Comparison of ENCODE assay signal across 8 cellular contexts in genomic region chr2:190791347-190791982, GRCh38.
DNase-seq lines count a peak whose midpoint lies in the region; ATAC-seq lines count a peak whose summit lies in the region.

No MANE protein-coding gene starts in this region.

- no peak for ATAC-seq in GM18907 (IDR thresholded peaks at IDR 0.05; ENCODE audit: unreplicated experiment)

- peak; percentile 75 for DNase-seq in activated effector memory CD4-positive, alpha-beta T cell treated with anti-CD3 and anti-CD28 coated beads, Interleukin-2, amount 50 U/mL, for 16 hours
- DNase-seq in activated effector memory CD4-positive, alpha-beta T cell treated with Interleukin-2 at 50 U/mL for 16 hours: no peak
- peak; percentile 47 for DNase-seq in activated naive CD4-positive, alpha-beta T cell treated with anti-CD3 and anti-CD28 coated beads, Interleukin-2, amount 50 U/mL, for 16 hours
- peak; percentile 25 for DNase-seq in hepatic stellate cell (ENCODE audit: low spot score)
- peak; percentile 21 to 55 (median 45) for DNase-seq in stimulated activated CD4-positive, alpha-beta T cell treated with anti-CD3 and anti-CD28 coated beads, TNF-alpha, amount 100 ng/mL, for 4 hours (ENCODE audit: low read depth in 3 of 3)
- no peak for DNase-seq in NCI-H187 treated with DMSO at 0.1 percent for 48 hours (lab: John Stamatoyannopoulos, UW)
- no peak for DNase-seq in NCI-H1694 treated with DMSO at 0.1 percent for 48 hours (lab: John Stamatoyannopoulos, UW)

Comparison
In these comparisons a context has a peak if more than half of its experiments do, and no peak if none do; other contexts are left out.
1. DNase-seq: peak in activated effector memory CD4-positive, alpha-beta T cell treated with anti-CD3 and anti-CD28 coated beads, Interleukin-2, amount 50 U/mL, for 16 hours (single experiment), activated naive CD4-positive, alpha-beta T cell treated with anti-CD3 and anti-CD28 coated beads, Interleukin-2, amount 50 U/mL, for 16 hours (single experiment), hepatic stellate cell (single experiment) and stimulated activated CD4-positive, alpha-beta T cell treated with anti-CD3 and anti-CD28 coated beads, TNF-alpha, amount 100 ng/mL, for 4 hours (3 of 3); none in activated effector memory CD4-positive, alpha-beta T cell treated with Interleukin-2 at 50 U/mL for 16 hours (single experiment), NCI-H187 treated with DMSO at 0.1 percent for 48 hours (single experiment) and NCI-H1694 treated with DMSO at 0.1 percent for 48 hours (single experiment).